ENCODE assay signal across 16 cellular contexts in genomic region chr12:89101440-89101839, GRCh38.
"Had no signal": no experiment of that assay in that cellular context is flagged by ENCODE, and none has a peak within 500 bp of the region (broad histone marks: within the 10 kb centered on the region; RNA-seq: fewer than 3 reads in every experiment).

No MANE protein-coding gene starts in this region.

- H3K27ac ChIP-seq: coronary artery, suprapubic skin, upper lobe of left lung had no signal

- H3K9me3 ChIP-seq: suprapubic skin, upper lobe of left lung had no signal

- H3K4me3 ChIP-seq: coronary artery, suprapubic skin, upper lobe of left lung had no signal

- H3K36me3 ChIP-seq: suprapubic skin, upper lobe of left lung had no signal

- H3K27me3 ChIP-seq: suprapubic skin, upper lobe of left lung had no signal

- H3K4me1 ChIP-seq: suprapubic skin had no signal

- DNase-seq: activated B cell treated with CpG ODN at 0.5 μM for 24 hours; activated CD4-positive, alpha-beta T cell treated with anti-CD3 and anti-CD28 coated beads, Interleukin-2, amount 10 ng/mL, durations not matched to agents 24 days and 14 days; activated naive CD4-positive, alpha-beta T cell treated with anti-CD3 and anti-CD28 coated beads for 36 hours; caudate nucleus; effector memory CD8-positive, alpha-beta T cell; erythroblast; hippocampal formation; kidney glomerular epithelial cell; naive thymus-derived CD4-positive, alpha-beta T cell; occipital lobe; stimulated activated CD4-positive, alpha-beta T cell treated with anti-CD3 and anti-CD28 coated beads, Interleukin-2, amount 100 ng/mL, for 48 hours; stimulated activated CD8-positive, alpha-beta memory T cell treated with anti-CD3 and anti-CD28 coated beads, Interleukin-4, amount 100 ng/mL, for 48 hours; stimulated activated naive CD8-positive, alpha-beta T cell treated with anti-CD3 and anti-CD28 coated beads, Interleukin-15, Interleukin-2, amounts not matched to agents 100 U/mL and 50 U/mL, for 24 hours; upper lobe of left lung had no signal
